23 cellular contexts compared by ENCODE assay signal in genomic region chr12:116113398-116114130, GRCh38.
"Had no signal": no experiment of that assay in that cellular context is flagged by ENCODE, and none has a peak within 500 bp of the region (broad histone marks: within the 10 kb centered on the region; RNA-seq: fewer than 3 reads in every experiment).

No MANE protein-coding gene starts in this region.

- H3K4me3 Mint-ChIP-seq: activated CD4-positive, alpha-beta T cell treated with anti-CD3 and anti-CD28 coated beads, Interleukin-2, amount 10 ng/mL, durations not matched to agents 7 days and 5 days; activated CD8-positive, alpha-beta memory T cell treated with anti-CD3 and anti-CD28 coated beads, Interleukin-2, amount 10 ng/mL, durations not matched to agents 7 days and 5 days; activated CD8-positive, alpha-beta T cell treated with anti-CD3 and anti-CD28 coated beads for 36 hours; central memory CD8-positive, alpha-beta T cell; nephron; T-helper 17 cell had no signal

- H3K27me3 ChIP-seq: breast epithelium, foreskin keratinocyte, neutrophil, ovary, transverse colon, vagina had no signal

- H3K4me3 ChIP-seq: breast epithelium, left ventricle myocardium inferior, ovary, transverse colon, vagina had no signal

- FAIRE-seq: colon had no signal

- H3K27ac Mint-ChIP-seq: activated CD4-positive, alpha-beta T cell treated with anti-CD3 and anti-CD28 coated beads, Interleukin-2, amount 10 ng/mL, durations not matched to agents 7 days and 5 days; activated CD8-positive, alpha-beta memory T cell treated with anti-CD3 and anti-CD28 coated beads, Interleukin-2, amount 10 ng/mL, durations not matched to agents 7 days and 5 days; activated CD8-positive, alpha-beta T cell treated with anti-CD3 and anti-CD28 coated beads for 36 hours had no signal

- H3K9me3 Mint-ChIP-seq: activated CD4-positive, alpha-beta T cell treated with anti-CD3 and anti-CD28 coated beads, Interleukin-2, amount 10 ng/mL, durations not matched to agents 7 days and 5 days; activated CD8-positive, alpha-beta T cell treated with anti-CD3 and anti-CD28 coated beads for 36 hours; central memory CD8-positive, alpha-beta T cell; nephron had no signal

- H3K4me1 ChIP-seq: breast epithelium had no signal

- DNase-seq: activated CD4-positive, alpha-beta T cell treated with anti-CD3 and anti-CD28 coated beads, Interleukin-2, amount 10 ng/mL, durations not matched to agents 7 days and 5 days; activated CD4-positive, CD25-positive, alpha-beta regulatory T cell treated with anti-CD3 and anti-CD28 coated beads, Interleukin-2, amount 50 U/mL, for 72 hours; activated CD8-positive, alpha-beta memory T cell treated with anti-CD3 and anti-CD28 coated beads, Interleukin-2, amount 10 ng/mL, durations not matched to agents 7 days and 5 days; activated CD8-positive, alpha-beta T cell treated with anti-CD3 and anti-CD28 coated beads for 36 hours; activated effector memory CD4-positive, alpha-beta T cell treated with anti-CD3 and anti-CD28 coated beads, Interleukin-2, amount 50 U/mL, for 16 hours; activated naive CD4-positive, alpha-beta T cell treated with anti-CD3 and anti-CD28 coated beads, Interleukin-2, amount 50 U/mL, for 16 hours; activated T-cell treated with anti-CD3 and anti-CD28 coated beads for 4 hours; effector memory CD4-positive, alpha-beta T cell; foreskin keratinocyte; left ventricle myocardium inferior; mammary epithelial cell; ovary; stimulated activated CD4-positive, alpha-beta T cell treated with anti-CD3 and anti-CD28 coated beads, Interleukin-12 subunit alpha, Interleukin-12 subunit beta, amount 100 ng/mL, for 4 hours; T-helper 17 cell; transverse colon had no signal

- H3K27me3 Mint-ChIP-seq: activated CD4-positive, alpha-beta T cell treated with anti-CD3 and anti-CD28 coated beads, Interleukin-2, amount 10 ng/mL, durations not matched to agents 7 days and 5 days; activated CD8-positive, alpha-beta memory T cell treated with anti-CD3 and anti-CD28 coated beads, Interleukin-2, amount 10 ng/mL, durations not matched to agents 7 days and 5 days; activated CD8-positive, alpha-beta T cell treated with anti-CD3 and anti-CD28 coated beads for 36 hours; central memory CD8-positive, alpha-beta T cell; T-helper 17 cell had no signal

- H3K27ac ChIP-seq: breast epithelium, foreskin keratinocyte, left ventricle myocardium inferior, neutrophil, ovary, transverse colon, vagina, VCaP had no signal

- ATAC-seq: activated CD8-positive, alpha-beta memory T cell treated with anti-CD3 and anti-CD28 coated beads, Interleukin-2, amount 10 ng/mL, durations not matched to agents 7 days and 5 days; activated CD8-positive, alpha-beta T cell treated with anti-CD3 and anti-CD28 coated beads for 36 hours; foreskin keratinocyte; right cardiac atrium; T-helper 17 cell had no signal

- H3K36me3 ChIP-seq: breast epithelium, left ventricle myocardium inferior, ovary, transverse colon had no signal

- H3K9me3 ChIP-seq: breast epithelium, left ventricle myocardium inferior, neutrophil, ovary, transverse colon, vagina had no signal
